ENCODE assay signal across 22 cellular contexts in the genomic region with DNA sequence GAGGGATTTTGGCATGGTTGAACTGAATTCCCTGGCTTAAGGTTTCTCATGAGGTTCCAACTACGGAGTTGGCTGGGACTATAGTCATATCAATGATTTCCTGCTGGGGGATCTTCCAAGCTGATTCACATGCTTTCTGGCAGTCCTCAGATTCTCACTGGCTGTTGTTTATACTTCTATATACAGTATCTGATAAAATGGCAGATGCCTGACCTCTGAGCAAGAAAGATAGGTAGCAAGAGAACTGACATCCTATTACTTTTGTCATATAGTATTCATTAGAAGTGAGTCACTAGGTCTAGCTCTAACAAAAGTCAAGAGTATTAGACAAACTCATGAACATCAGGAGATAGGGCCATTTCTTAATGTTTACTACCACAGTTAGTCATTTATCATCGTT.
A peak's percentile ranks its signal among the peaks of the same experiment; 100 is the strongest.
DNase-seq lines count a peak whose midpoint lies in the region; ATAC-seq and TF ChIP-seq lines count a peak whose summit lies in the region.
"Had no signal": no experiment of that assay in that cellular context is flagged by ENCODE, and none has a peak within 500 bp of the region (broad histone marks: within the 10 kb centered on the region; RNA-seq: fewer than 3 reads in every experiment).

No MANE protein-coding gene starts in this region.

- H3K36me3 ChIP-seq in SK-N-SH (replicated peaks in 1 of 2; ENCODE audit: control insufficient read depth in 1 of 2, insufficient read depth in 2 of 2, low read length in 1 of 2) (no peaks in the 10 kb centered on the region), adipocyte (ENCODE audit: control insufficient read depth, insufficient read depth, low read length, severe bottlenecking) (no peaks in the 10 kb centered on the region), heart left ventricle (no peaks in the 10 kb centered on the region)
- H3K36me3 ChIP-seq: BLaER1, SJCRH30 had no signal

- H4K20me1 ChIP-seq in SK-N-SH (ENCODE audit: insufficient read depth), result no peaks in the 10 kb centered on the region
- H4K20me1 ChIP-seq: BLaER1 had no signal

- H3K4me1 ChIP-seq in SK-N-SH (ENCODE audit: control insufficient read depth in 1 of 2, insufficient read depth in 2 of 2, low read depth in 1 of 2, low read length in 1 of 2) (no peaks in the 10 kb centered on the region), adipocyte (ENCODE audit: control insufficient read depth, insufficient read depth, low read length) (no peaks in the 10 kb centered on the region), heart left ventricle (no peaks in the 10 kb centered on the region), right cardiac atrium (ENCODE audit: control insufficient read depth, insufficient read depth, low read length) (no peaks in the 10 kb centered on the region)
- H3K4me1 ChIP-seq: BLaER1, SJCRH30 had no signal

- H3K27ac ChIP-seq in SK-N-SH (ENCODE audit: low read depth in 2 of 2, low read length in 1 of 2), result no peak overlapping the region
- H3K27ac ChIP-seq in heart left ventricle, result no peak overlapping the region
- no peak overlapping the region for H3K27ac ChIP-seq in right cardiac atrium (ENCODE audit: low read length)
- H3K27ac ChIP-seq: 22Rv1, BLaER1, GM23248, RWPE1, SJCRH30 had no signal

- H3K27me3 ChIP-seq in SK-N-SH (ENCODE audit: insufficient read depth), result no peaks in the 10 kb centered on the region
- H3K27me3 ChIP-seq in adipocyte (replicated peaks; ENCODE audit: control insufficient read depth, insufficient read depth, low read length), result no peaks in the 10 kb centered on the region
- no peaks in the 10 kb centered on the region for H3K27me3 ChIP-seq in heart left ventricle
- no peaks in the 10 kb centered on the region for H3K27me3 ChIP-seq in right cardiac atrium (ENCODE audit: control insufficient read depth, insufficient read depth)
- H3K27me3 ChIP-seq: BLaER1, SJCRH30 had no signal

- WGBS in SK-N-SH (ENCODE audit: low lambda C conversion rate), result 3% methylated on average over 2 of the region's 2 CpGs
- 64 to 89% (median 75%) methylated on average over 2 of the region's 2 CpGs for WGBS in heart left ventricle, 4 donors
- WGBS in right cardiac atrium, result 64% methylated on average over 2 of the region's 2 CpGs

- POLR2A ChIA-PET in SK-N-SH (lab: Yijun Ruan, JAX), result no interaction called here

- H2AFZ ChIP-seq in SK-N-SH (ENCODE audit: low read depth), result no peak overlapping the region
- H2AFZ ChIP-seq: GM23248 had no signal

- no peaks in the 10 kb centered on the region for H3K79me2 ChIP-seq in SK-N-SH (ENCODE audit: insufficient read depth)

- CTCF ChIA-PET in SK-N-SH (lab: Yijun Ruan, JAX), result no interaction called here

- no peak overlapping the region for H3K4me2 ChIP-seq in SK-N-SH
- H3K4me2 ChIP-seq: BLaER1 had no signal

- no peak for TF ChIP-seq RAD21 in SK-N-SH (IDR thresholded peaks at IDR 0.05; ENCODE audit: low read length)

- H3K4me3 ChIP-seq in SK-N-SH (ENCODE audit: low read depth in 2 of 2, low read length in 1 of 2) (no peak overlapping the region), adipocyte (ENCODE audit: low read length) (no peak overlapping the region), heart left ventricle (no peak overlapping the region), right cardiac atrium (ENCODE audit: low read length) (no peak overlapping the region)
- H3K4me3 ChIP-seq: BLaER1, GM12878, GM23248, SJCRH30 had no signal

- ATAC-seq in SK-N-SH treated with all-trans-retinoic acid at 6 μM for 48 hours, result 0 out of 3 replicates have a peak, but pooled peaks have one; percentile 33
- no peak for ATAC-seq in heart left ventricle
- ATAC-seq in right cardiac atrium, result no peak
- ATAC-seq: CD8-positive, alpha-beta T cell; GM12878 had no signal

- intact Hi-C loops in heart left ventricle (cut with DNase I) (no loop called here), right cardiac atrium (cut with DNase I) (no loop called here)

- H3K9me3 ChIP-seq in SK-N-SH (no peaks in the 10 kb centered on the region), adipocyte (ENCODE audit: control insufficient read depth, low read length) (no peaks in the 10 kb centered on the region), heart left ventricle (peaks cover 0 to 11% (median under 1%) of the 10 kb centered on the region in 12 donors), right cardiac atrium (ENCODE audit: control insufficient read depth, low read length) (no peaks in the 10 kb centered on the region)

- DNase-seq in SK-N-SH (no peak), adipocyte (ENCODE audit: low read depth) (peak; percentile 1), cerebellum (ENCODE audit: low spot score) (peak; percentile 9), non-pigmented ciliary epithelial cell (ENCODE audit: low read depth) (peak; percentile 26), heart left ventricle (no peak), right cardiac atrium (no peak), retina (no peak)
- DNase-seq: CD8-positive, alpha-beta T cell; GDM1; GM23248; Karpas-422; NCI-H1105 treated with DMSO at 0.1 percent for 48 hours; NCI-H1694 treated with DMSO at 0.1 percent for 48 hours; NCI-H2107; NCI-H345; OCI-M1; SJCRH30 had no signal

- no peak for TF ChIP-seq EP300 in SK-N-SH (IDR thresholded peaks at IDR 0.05; ENCODE audit: borderline replicate concordance in 1 of 2, low read depth in 1 of 2, low read length in 1 of 2)

- no peaks in the 10 kb centered on the region for H3K9me2 ChIP-seq in SK-N-SH

- no peak overlapping the region for H3K9ac ChIP-seq in SK-N-SH
- no peak overlapping the region for H3K9ac ChIP-seq in adipocyte (ENCODE audit: low read length)
- H3K9ac ChIP-seq: BLaER1, GM23248 had no signal

- TF ChIP-seq CTCF in SK-N-SH (IDR thresholded peaks at IDR 0.05) (no peak), heart left ventricle (IDR thresholded peaks at IDR 0.05) (no peak)

- H3F3A ChIP-seq in SK-N-SH (replicated peaks; ENCODE audit: insufficient read depth), result no peaks in the 10 kb centered on the region

- no peak for TF ChIP-seq POLR2A in heart left ventricle (IDR thresholded peaks at IDR 0.05)

TF ChIP-seq in SK-N-SH treated with all-trans-retinoic acid at 6 μM for 48 hours, 23 proteins besides CTCF, POLR2A, EP300 and RAD21:
- no peak for TF ChIP-seq OSR1 (CRISPR knock-in tag; IDR thresholded peaks at IDR 0.05)
- TF ChIP-seq ZNF565 (CRISPR knock-in tag; conservative IDR thresholded peaks at IDR 0.05; ENCODE audit: low read depth), result no peak
- TF ChIP-seq, protein P1, sequence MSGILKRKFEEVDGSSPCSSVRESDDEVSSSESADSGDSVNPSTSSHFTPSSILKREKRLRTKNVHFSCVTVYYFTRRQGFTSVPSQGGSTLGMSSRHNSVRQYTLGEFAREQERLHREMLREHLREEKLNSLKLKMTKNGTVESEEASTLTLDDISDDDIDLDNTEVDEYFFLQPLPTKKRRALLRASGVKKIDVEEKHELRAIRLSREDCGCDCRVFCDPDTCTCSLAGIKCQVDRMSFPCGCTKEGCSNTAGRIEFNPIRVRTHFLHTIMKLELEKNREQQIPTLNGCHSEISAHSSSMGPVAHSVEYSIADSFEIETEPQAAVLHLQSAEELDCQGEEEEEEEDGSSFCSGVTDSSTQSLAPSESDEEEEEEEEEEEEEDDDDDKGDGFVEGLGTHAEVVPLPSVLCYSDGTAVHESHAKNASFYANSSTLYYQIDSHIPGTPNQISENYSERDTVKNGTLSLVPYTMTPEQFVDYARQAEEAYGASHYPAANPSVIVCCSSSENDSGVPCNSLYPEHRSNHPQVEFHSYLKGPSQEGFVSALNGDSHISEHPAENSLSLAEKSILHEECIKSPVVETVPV (CRISPR knock-in tag; IDR thresholded peaks at IDR 0.05), result no peak

TF ChIP-seq in SK-N-SH, 30 proteins besides CTCF, POLR2A, EP300 and RAD21:
- TF ChIP-seq RCOR1 (IDR thresholded peaks at IDR 0.05; ENCODE audit: low read length) (no peak), RFX5 (IDR thresholded peaks at IDR 0.05; ENCODE audit: low read length) (no peak), GATA2 (CRISPR knock-in tag; IDR thresholded peaks at IDR 0.05) (no peak), GABPA (IDR thresholded peaks at IDR 0.05; ENCODE audit: low read depth) (no peak), FOXJ3 (CRISPR knock-in tag; IDR thresholded peaks at IDR 0.05) (no peak), CHD2 (IDR thresholded peaks at IDR 0.05; ENCODE audit: low read length, partially characterized antibody) (no peak), TCF12 (IDR thresholded peaks at IDR 0.05) (no peak), SIN3A (IDR thresholded peaks at IDR 0.05; ENCODE audit: borderline replicate concordance, low read depth, low read length) (no peak), FOSL2 (IDR thresholded peaks at IDR 0.05; ENCODE audit: borderline replicate concordance, low read depth) (no peak), TEAD4 (IDR thresholded peaks at IDR 0.05; ENCODE audit: borderline replicate concordance, insufficient read depth) (no peak), EZH2phosphoT487 (IDR thresholded peaks at IDR 0.05; ENCODE audit: borderline replicate concordance, low read depth) (no peak), ELF1 (IDR thresholded peaks at IDR 0.05) (no peak), POLR2AphosphoS5 (IDR thresholded peaks at IDR 0.05; ENCODE audit: low read depth, low read length) (no peak)
- TF ChIP-seq, protein P2, sequence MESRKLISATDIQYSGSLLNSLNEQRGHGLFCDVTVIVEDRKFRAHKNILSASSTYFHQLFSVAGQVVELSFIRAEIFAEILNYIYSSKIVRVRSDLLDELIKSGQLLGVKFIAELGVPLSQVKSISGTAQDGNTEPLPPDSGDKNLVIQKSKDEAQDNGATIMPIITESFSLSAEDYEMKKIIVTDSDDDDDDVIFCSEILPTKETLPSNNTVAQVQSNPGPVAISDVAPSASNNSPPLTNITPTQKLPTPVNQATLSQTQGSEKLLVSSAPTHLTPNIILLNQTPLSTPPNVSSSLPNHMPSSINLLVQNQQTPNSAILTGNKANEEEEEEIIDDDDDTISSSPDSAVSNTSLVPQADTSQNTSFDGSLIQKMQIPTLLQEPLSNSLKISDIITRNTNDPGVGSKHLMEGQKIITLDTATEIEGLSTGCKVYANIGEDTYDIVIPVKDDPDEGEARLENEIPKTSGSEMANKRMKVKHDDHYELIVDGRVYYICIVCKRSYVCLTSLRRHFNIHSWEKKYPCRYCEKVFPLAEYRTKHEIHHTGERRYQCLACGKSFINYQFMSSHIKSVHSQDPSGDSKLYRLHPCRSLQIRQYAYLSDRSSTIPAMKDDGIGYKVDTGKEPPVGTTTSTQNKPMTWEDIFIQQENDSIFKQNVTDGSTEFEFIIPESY (IDR thresholded peaks at IDR 0.05; ENCODE audit: borderline replicate concordance, low read depth), result no peak
- TF ChIP-seq, protein P3, sequence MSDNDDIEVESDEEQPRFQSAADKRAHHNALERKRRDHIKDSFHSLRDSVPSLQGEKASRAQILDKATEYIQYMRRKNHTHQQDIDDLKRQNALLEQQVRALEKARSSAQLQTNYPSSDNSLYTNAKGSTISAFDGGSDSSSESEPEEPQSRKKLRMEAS (IDR thresholded peaks at IDR 0.05; ENCODE audit: low read depth), result no peak

Comparison
In these comparisons a context has a peak if more than half of its experiments do, and no peak if none do; other contexts are left out.
1. DNase-seq: peak in adipocyte (single experiment), cerebellum (single experiment) and non-pigmented ciliary epithelial cell (single experiment); none in SK-N-SH (single experiment), heart left ventricle (0 of 5), right cardiac atrium (0 of 3) and retina (single experiment).